1 cellular context compared by ENCODE assay signal in the genomic region with DNA sequence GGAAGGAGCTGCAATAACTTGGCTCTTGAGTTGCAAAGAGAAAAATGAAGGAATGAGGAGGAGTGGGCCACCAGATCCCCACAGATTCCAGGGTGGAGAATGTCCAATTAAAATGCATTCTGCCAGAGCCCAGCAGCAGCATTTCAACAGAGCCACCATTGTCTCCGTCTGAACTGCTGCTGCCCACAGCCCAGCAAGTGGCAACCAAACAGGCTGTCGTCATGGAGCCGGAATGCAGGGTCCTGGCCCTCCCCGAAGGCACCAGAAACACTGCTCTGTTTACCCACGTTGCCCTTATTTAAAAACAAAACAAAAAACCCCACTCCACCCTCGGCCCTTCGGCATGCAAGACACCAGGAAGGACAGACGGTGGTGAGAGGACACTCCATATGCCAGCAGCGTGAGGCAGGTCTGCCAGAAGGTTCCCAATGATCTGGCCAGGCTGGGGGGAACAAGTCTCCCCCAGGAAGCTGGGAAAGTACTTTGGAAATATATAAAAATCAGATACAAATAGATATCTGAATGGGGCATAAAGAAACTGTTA.
TF ChIP-seq lines count a peak whose summit lies in the region.

No MANE protein-coding gene starts in this region.

TF ChIP-seq in SK-N-SH, 30 proteins besides CTCF, POLR2A, EP300 and RAD21 (continued from another document):
- TF ChIP-seq, protein P1, sequence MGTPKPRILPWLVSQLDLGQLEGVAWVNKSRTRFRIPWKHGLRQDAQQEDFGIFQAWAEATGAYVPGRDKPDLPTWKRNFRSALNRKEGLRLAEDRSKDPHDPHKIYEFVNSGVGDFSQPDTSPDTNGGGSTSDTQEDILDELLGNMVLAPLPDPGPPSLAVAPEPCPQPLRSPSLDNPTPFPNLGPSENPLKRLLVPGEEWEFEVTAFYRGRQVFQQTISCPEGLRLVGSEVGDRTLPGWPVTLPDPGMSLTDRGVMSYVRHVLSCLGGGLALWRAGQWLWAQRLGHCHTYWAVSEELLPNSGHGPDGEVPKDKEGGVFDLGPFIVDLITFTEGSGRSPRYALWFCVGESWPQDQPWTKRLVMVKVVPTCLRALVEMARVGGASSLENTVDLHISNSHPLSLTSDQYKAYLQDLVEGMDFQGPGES (IDR thresholded peaks at IDR 0.05; ENCODE audit: low read depth, low read length) = no peak
- TF ChIP-seq RFX5 (IDR thresholded peaks at IDR 0.05; ENCODE audit: low read length) = no peak
- no peak for TF ChIP-seq GABPA (IDR thresholded peaks at IDR 0.05; ENCODE audit: low read depth)
